In the genomic region with DNA sequence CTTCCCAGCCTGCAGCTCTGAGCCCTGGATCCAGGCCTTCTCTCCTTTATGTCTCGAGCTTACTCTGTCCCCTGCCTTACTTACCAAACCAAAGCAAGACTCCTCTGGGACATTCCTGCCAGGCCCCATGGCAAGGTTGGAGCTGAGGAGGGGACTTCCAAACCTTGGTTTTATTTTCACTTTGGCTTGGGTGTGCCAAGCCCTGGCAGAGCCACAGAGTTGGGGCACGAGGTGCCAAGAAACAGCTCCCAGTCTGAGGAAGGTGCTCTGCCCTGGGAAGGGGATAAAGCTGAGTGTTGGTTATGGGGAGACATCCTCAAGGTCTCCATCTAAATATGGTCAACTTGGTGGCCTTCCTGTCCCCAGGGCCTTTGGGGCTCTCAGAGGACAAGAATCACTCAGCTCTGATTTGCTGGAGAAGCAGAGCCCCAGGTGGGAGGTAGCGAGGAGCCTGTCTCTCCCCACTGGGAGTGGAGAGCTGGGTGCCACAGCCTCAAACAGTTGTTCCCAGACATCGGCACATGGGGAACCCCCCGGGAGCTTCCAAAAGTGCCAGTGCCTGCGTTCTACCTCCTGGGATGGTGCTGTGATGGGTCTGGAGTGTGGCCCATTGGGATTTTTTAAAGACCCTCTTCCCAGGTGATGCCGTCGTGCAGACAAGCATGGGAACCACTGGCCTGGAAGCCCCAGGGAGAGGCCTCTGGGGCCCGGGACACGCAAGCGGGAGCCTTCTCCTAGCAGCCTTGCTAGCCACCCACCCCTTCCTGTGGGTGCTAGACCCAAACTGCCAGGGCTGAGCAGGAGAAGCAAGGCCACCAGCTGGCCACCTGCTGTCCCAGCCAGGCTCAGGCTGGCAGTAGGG, we compare ENCODE assay signal across 9 cellular contexts. TPM values are rescaled to one million over a fixed set of nuclear protein-coding genes. Genes with fewer than 3 reads are reported as not detected.
DNase-seq lines count a peak whose midpoint lies in the region; ATAC-seq lines count a peak whose summit lies in the region.
"Had no signal": no experiment of that assay in that cellular context is flagged by ENCODE, and none has a peak within 500 bp of the region (broad histone marks: within the 10 kb centered on the region; RNA-seq: fewer than 3 reads in every experiment).

No MANE protein-coding gene starts in this region.

- peak; percentile 25 for ATAC-seq in GM21825 (IDR thresholded peaks at IDR 0.05; ENCODE audit: unreplicated experiment)
- peak; percentile 74 for ATAC-seq in memory B cell (ENCODE audit: low read depth)
- ATAC-seq in HG02588 (IDR thresholded peaks at IDR 0.05; ENCODE audit: unreplicated experiment), result no peak
- ATAC-seq in HG02678 (IDR thresholded peaks at IDR 0.05; ENCODE audit: unreplicated experiment), result no peak

- H3K9me3 Mint-ChIP-seq in activated T-helper 2 cell treated with anti-CD3 and anti-CD28 coated beads, Interferon-gamma antibody, Interleukin-2, Interleukin-4, amounts not matched to agents 10 μg/mL and 5 μg/mL and 100 μg/mL, durations not matched to agents 14 hours and 24 hours and 36 hours, result no peaks in the 10 kb centered on the region
- no peaks in the 10 kb centered on the region for H3K9me3 Mint-ChIP-seq in memory B cell

- DNase-seq in A172 (ENCODE audit: low spot score), result peak; percentile 20
- DNase-seq in activated T-helper 2 cell treated with anti-CD3 and anti-CD28 coated beads, Interferon-gamma antibody, Interleukin-2, Interleukin-4, amounts not matched to agents 10 μg/mL and 5 μg/mL and 100 μg/mL, durations not matched to agents 14 hours and 24 hours and 36 hours (ENCODE audit: low spot score), result no peak
- peak in 1 of 2 donors; percentile 37 for DNase-seq in memory B cell (ENCODE audit: low spot score in 2 of 2)
- DNase-seq in NCI-H2196 (lab: John Stamatoyannopoulos, UW; ENCODE audit: unreplicated experiment), result no peak
- no peak for DNase-seq in nucleus accumbens (lab: John Stamatoyannopoulos, UW)
- DNase-seq: COR-L47 had no signal

- H3K4me1 Mint-ChIP-seq in activated T-helper 2 cell treated with anti-CD3 and anti-CD28 coated beads, Interferon-gamma antibody, Interleukin-2, Interleukin-4, amounts not matched to agents 10 μg/mL and 5 μg/mL and 100 μg/mL, durations not matched to agents 14 hours and 24 hours and 36 hours (ENCODE audit: low read depth), result peaks cover 70% of the 10 kb centered on the region
- peaks cover 71% of the 10 kb centered on the region for H3K4me1 Mint-ChIP-seq in memory B cell

- intact Hi-C loops in activated T-helper 2 cell treated with anti-CD3 and anti-CD28 coated beads, Interferon-gamma antibody, Interleukin-2, Interleukin-4, amounts not matched to agents 10 μg/mL and 5 μg/mL and 100 μg/mL, durations not matched to agents 14 hours and 24 hours and 36 hours (cut with micrococcal nuclease), result loop anchor here (1.0 kb wide), 3 partner anchors 9 to 15 kb away; a partner anchor contains a TSS

- H3K36me3 Mint-ChIP-seq in activated T-helper 2 cell treated with anti-CD3 and anti-CD28 coated beads, Interferon-gamma antibody, Interleukin-2, Interleukin-4, amounts not matched to agents 10 μg/mL and 5 μg/mL and 100 μg/mL, durations not matched to agents 14 hours and 24 hours and 36 hours (ENCODE audit: low read depth), result peaks cover 79% of the 10 kb centered on the region
- peaks cover 20% of the 10 kb centered on the region for H3K36me3 Mint-ChIP-seq in memory B cell

- peak overlapping the region; percentile 98 for H3K27ac Mint-ChIP-seq in activated T-helper 2 cell treated with anti-CD3 and anti-CD28 coated beads, Interferon-gamma antibody, Interleukin-2, Interleukin-4, amounts not matched to agents 10 μg/mL and 5 μg/mL and 100 μg/mL, durations not matched to agents 14 hours and 24 hours and 36 hours
- peak overlapping the region; percentile 92 for H3K27ac Mint-ChIP-seq in memory B cell

- H3K4me3 Mint-ChIP-seq in activated T-helper 2 cell treated with anti-CD3 and anti-CD28 coated beads, Interferon-gamma antibody, Interleukin-2, Interleukin-4, amounts not matched to agents 10 μg/mL and 5 μg/mL and 100 μg/mL, durations not matched to agents 14 hours and 24 hours and 36 hours (ENCODE audit: low read depth), result peak overlapping the region; percentile 52
- H3K4me3 Mint-ChIP-seq in memory B cell, result peak overlapping the region; percentile 71

- H3K27me3 Mint-ChIP-seq in activated T-helper 2 cell treated with anti-CD3 and anti-CD28 coated beads, Interferon-gamma antibody, Interleukin-2, Interleukin-4, amounts not matched to agents 10 μg/mL and 5 μg/mL and 100 μg/mL, durations not matched to agents 14 hours and 24 hours and 36 hours (ENCODE audit: low read depth), result no peaks in the 10 kb centered on the region
- H3K27me3 Mint-ChIP-seq in memory B cell, result no peaks in the 10 kb centered on the region

RNA-seq across cellular contexts. Expression of a gene that starts 10.3 kb away (rescaled TPM):
- total RNA-seq in A172 (2014; rRNA removed; shearing (Covaris generic)), result 15.0 and 20.2 TPM in 2 replicates
- 166 and 169 TPM in 2 replicates for total RNA-seq in activated T-helper 2 cell treated with anti-CD3 and anti-CD28 coated beads, Interferon-gamma antibody, Interleukin-2, Interleukin-4, amounts not matched to agents 10 μg/mL and 5 μg/mL and 100 μg/mL, durations not matched to agents 14 hours and 24 hours and 36 hours

RNA-seq across cellular contexts. Expression of a gene that starts 37.9 kb away (rescaled TPM):
- total RNA-seq in A172 (2014; rRNA removed; shearing (Covaris generic)), result not detected in 2 replicates
- not detected in 2 replicates for total RNA-seq in activated T-helper 2 cell treated with anti-CD3 and anti-CD28 coated beads, Interferon-gamma antibody, Interleukin-2, Interleukin-4, amounts not matched to agents 10 μg/mL and 5 μg/mL and 100 μg/mL, durations not matched to agents 14 hours and 24 hours and 36 hours

Comparison
In these comparisons a context has a peak if more than half of its experiments do, and no peak if none do; other contexts are left out.
1. ATAC-seq: peak in GM21825 (single experiment) and memory B cell (single experiment); none in HG02588 (single experiment) and HG02678 (single experiment).